In the genomic region with DNA sequence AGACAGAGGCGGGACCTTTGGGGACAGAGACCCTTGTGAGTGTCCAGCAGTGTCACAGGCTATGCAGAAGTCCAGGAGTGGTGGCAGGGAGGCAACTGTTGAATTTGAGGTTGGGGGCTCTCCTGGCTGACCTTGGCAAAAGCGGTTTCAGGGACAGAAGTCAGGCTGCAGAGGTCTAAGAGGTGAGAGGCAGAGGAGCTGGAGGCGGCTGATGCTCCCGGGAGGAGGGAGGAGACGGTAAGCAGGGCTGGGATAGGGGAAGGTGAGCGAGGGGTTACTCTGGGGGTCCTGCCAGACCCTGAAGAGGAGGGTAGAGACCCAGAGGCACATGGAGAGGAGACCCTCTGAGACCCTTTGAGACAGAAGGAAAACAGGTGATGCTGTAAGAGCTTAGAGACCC, we compare ENCODE assay signal across 21 cellular contexts. TPM values are rescaled to one million over a fixed set of nuclear protein-coding genes. Genes with fewer than 3 reads are reported as not detected.
"Had no signal": no experiment of that assay in that cellular context is flagged by ENCODE, and none has a peak within 500 bp of the region (broad histone marks: within the 10 kb centered on the region; RNA-seq: fewer than 3 reads in every experiment).

No MANE protein-coding gene starts in this region.

- H3K9me3 Mint-ChIP-seq: effector memory CD8-positive, alpha-beta T cell; immature natural killer cell; memory B cell; mesothelial cell of epicardium; natural killer cell treated with Interleukin-12 subunit alpha and Interleukin-12 subunit beta and Interleukin-15 and Interleukin-18, amount 100 ng/mL, for 72 hours had no signal

- H3K9me3 ChIP-seq: esophagus squamous epithelium, gastroesophageal sphincter, left ventricle myocardium inferior, lower lobe of right lung, thyroid gland, upper lobe of left lung, uterus had no signal

- H3K36me3 Mint-ChIP-seq: immature natural killer cell; memory B cell; mesothelial cell of epicardium; natural killer cell treated with Interleukin-12 subunit alpha and Interleukin-12 subunit beta and Interleukin-15 and Interleukin-18, amount 100 ng/mL, for 72 hours had no signal

- DNase-seq: effector memory CD8-positive, alpha-beta T cell; esophagus squamous epithelium; foreskin fibroblast; glutamatergic neuron; immature natural killer cell; kidney; left cardiac atrium; left ventricle myocardium inferior; lower lobe of right lung; posterior cingulate gyrus; right cardiac atrium; small intestine; stimulated activated CD4-positive, alpha-beta T cell treated with anti-CD3 and anti-CD28 coated beads, Interleukin-12 subunit alpha, Interleukin-12 subunit beta, amount 100 ng/mL, for 4 hours; stimulated activated naive CD4-positive, alpha-beta T cell treated with Interleukin-2 at 50 U/mL for 16 hours; thyroid gland; upper lobe of left lung; uterus had no signal

- ATAC-seq: effector memory CD8-positive, alpha-beta T cell; gastroesophageal sphincter; left cardiac atrium; lower lobe of right lung; natural killer cell treated with Interleukin-12 subunit alpha and Interleukin-12 subunit beta and Interleukin-15 and Interleukin-18, amount 100 ng/mL, for 72 hours; right cardiac atrium had no signal

- H3K4me3 Mint-ChIP-seq: effector memory CD8-positive, alpha-beta T cell; immature natural killer cell; memory B cell; mesothelial cell of epicardium; natural killer cell treated with Interleukin-12 subunit alpha and Interleukin-12 subunit beta and Interleukin-15 and Interleukin-18, amount 100 ng/mL, for 72 hours had no signal

- H3K27ac Mint-ChIP-seq: effector memory CD8-positive, alpha-beta T cell; immature natural killer cell; mesothelial cell of epicardium had no signal

RNA-seq across cellular contexts. Expression of gene EPOP, which starts 5.2 kb away (rescaled TPM):
- polyA plus RNA-seq: immature natural killer cell had no signal
